1 cellular context compared by ENCODE assay signal in the genomic region with DNA sequence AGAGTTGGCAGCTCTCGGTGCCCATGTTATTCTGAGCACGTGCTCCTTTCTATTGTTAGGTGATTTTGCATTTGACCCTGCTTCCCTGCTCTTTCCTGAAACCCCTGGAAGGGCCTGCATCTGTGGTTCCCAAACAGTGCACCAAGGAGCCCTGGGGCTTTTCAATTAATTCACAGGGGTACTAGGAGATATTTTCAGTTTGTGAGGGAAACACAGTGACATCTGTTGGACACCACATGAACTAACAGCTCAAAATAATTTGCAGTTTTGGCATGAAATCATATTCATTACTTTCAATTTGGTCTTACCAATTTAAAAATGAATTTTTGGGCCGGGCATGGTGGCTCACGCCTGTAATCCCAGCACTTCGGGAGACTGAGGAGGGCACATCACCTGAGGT.
TF ChIP-seq lines count a peak whose summit lies in the region.

No MANE protein-coding gene starts in this region.

TF ChIP-seq in GM23338, 12 proteins besides CTCF, POLR2A, EP300 and RAD21 (continued from another document):
- TF ChIP-seq, protein P1, sequence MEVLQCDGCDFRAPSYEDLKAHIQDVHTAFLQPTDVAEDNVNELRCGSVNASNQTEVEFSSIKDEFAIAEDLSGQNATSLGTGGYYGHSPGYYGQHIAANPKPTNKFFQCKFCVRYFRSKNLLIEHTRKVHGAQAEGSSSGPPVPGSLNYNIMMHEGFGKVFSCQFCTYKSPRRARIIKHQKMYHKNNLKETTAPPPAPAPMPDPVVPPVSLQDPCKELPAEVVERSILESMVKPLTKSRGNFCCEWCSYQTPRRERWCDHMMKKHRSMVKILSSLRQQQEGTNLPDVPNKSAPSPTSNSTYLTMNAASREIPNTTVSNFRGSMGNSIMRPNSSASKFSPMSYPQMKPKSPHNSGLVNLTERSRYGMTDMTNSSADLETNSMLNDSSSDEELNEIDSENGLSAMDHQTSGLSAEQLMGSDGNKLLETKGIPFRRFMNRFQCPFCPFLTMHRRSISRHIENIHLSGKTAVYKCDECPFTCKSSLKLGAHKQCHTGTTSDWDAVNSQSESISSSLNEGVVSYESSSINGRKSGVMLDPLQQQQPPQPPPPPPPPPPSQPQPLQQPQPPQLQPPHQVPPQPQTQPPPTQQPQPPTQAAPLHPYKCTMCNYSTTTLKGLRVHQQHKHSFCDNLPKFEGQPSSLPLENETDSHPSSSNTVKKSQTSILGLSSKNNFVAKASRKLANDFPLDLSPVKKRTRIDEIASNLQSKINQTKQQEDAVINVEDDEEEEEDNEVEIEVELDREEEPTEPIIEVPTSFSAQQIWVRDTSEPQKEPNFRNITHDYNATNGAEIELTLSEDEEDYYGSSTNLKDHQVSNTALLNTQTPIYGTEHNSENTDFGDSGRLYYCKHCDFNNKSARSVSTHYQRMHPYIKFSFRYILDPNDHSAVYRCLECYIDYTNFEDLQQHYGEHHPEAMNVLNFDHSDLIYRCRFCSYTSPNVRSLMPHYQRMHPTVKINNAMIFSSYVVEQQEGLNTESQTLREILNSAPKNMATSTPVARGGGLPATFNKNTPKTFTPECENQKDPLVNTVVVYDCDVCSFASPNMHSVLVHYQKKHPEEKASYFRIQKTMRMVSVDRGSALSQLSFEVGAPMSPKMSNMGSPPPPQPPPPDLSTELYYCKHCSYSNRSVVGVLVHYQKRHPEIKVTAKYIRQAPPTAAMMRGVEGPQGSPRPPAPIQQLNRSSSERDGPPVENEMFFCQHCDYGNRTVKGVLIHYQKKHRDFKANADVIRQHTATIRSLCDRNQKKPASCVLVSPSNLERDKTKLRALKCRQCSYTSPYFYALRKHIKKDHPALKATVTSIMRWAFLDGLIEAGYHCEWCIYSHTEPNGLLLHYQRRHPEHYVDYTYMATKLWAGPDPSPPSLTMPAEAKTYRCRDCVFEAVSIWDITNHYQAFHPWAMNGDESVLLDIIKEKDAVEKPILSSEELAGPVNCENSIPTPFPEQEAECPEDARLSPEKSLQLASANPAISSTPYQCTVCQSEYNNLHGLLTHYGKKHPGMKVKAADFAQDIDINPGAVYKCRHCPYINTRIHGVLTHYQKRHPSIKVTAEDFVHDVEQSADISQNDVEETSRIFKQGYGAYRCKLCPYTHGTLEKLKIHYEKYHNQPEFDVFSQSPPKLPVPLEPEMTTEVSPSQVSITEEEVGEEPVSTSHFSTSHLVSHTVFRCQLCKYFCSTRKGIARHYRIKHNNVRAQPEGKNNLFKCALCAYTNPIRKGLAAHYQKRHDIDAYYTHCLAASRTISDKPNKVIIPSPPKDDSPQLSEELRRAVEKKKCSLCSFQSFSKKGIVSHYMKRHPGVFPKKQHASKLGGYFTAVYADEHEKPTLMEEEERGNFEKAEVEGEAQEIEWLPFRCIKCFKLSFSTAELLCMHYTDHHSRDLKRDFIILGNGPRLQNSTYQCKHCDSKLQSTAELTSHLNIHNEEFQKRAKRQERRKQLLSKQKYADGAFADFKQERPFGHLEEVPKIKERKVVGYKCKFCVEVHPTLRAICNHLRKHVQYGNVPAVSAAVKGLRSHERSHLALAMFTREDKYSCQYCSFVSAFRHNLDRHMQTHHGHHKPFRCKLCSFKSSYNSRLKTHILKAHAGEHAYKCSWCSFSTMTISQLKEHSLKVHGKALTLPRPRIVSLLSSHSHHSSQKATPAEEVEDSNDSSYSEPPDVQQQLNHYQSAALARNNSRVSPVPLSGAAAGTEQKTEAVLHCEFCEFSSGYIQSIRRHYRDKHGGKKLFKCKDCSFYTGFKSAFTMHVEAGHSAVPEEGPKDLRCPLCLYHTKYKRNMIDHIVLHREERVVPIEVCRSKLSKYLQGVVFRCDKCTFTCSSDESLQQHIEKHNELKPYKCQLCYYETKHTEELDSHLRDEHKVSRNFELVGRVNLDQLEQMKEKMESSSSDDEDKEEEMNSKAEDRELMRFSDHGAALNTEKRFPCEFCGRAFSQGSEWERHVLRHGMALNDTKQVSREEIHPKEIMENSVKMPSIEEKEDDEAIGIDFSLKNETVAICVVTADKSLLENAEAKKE (CRISPR knock-in tag; IDR thresholded peaks at IDR 0.05): no peak
- no peak for TF ChIP-seq STAT1 (IDR thresholded peaks at IDR 0.05; ENCODE audit: unreplicated experiment)
- TF ChIP-seq EZH2 (IDR thresholded peaks at IDR 0.05; ENCODE audit: low read depth, unreplicated experiment): no peak
- no peak for TF ChIP-seq POLR2AphosphoS5 (IDR thresholded peaks at IDR 0.05; ENCODE audit: low read depth)
- TF ChIP-seq NANOG (IDR thresholded peaks at IDR 0.05; ENCODE audit: borderline replicate concordance): no peak
